ENCODE assay signal across 8 cellular contexts in the genomic region with DNA sequence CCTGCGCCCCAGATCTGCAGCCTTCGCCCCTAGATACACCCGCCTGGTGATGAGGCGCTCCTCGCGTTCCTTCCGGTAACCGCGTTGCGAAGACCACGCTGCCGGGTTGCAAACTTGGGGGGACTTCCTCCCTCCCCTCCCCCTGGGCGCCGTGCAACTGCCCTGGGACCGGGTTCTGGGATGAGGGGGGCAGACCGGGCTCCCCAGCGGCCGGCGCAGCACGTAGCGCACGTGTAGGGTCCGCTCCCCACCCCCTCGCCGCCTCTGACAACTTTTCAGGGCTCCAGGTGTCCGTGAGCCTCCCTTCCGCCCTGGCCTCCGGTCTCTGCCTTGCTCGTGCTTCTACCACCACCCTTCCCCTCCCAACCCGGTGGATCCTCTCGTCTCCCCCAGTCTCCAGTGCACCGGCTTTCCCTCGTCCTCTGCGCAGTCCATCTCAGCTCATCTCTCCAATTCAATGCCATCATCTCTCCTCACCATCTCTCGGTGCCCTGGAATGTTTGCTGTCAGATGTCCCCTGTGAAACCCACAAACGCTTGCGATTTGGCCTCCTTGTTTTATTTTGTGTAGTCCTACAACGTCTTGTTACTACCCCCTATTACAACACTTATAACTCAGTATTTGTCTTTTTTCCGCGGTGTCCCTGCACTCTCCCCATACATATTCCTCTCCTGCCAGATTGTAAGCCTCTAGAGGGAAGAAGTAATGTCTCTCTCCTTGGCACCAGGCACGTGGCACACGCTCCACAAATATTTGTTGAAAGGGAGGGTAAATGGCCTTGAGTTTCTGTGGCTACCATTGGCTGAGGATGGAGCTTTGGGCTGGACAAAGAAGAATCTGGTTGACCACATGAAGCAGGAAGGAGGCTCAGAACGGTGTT. TPM values are rescaled to one million over a fixed set of nuclear protein-coding genes. Genes with fewer than 3 reads are reported as not detected.
DNase-seq lines count a peak whose midpoint lies in the region; ATAC-seq and TF ChIP-seq lines count a peak whose summit lies in the region.

No MANE protein-coding gene starts in this region.

- in situ Hi-C loops in G401 (cut with HindIII; ENCODE audit: low sequenced_read_pairs) = no loop called here

- H3K4me1 ChIP-seq in colonic mucosa (peaks cover 13% of the 10 kb centered on the region), thoracic aorta (ENCODE audit: control insufficient read depth in 1 of 2, low read depth in 2 of 2) (peaks cover 5 to 26% of the 10 kb centered on the region in 2 donors)

- ATAC-seq in thoracic aorta (ENCODE audit: insufficient number of reproducible peaks, low FRiP score, low read depth) = no peak

- no peak for TF ChIP-seq CTCF in colonic mucosa (IDR thresholded peaks at IDR 0.05)
- no peak for TF ChIP-seq CTCF in lower leg skin (IDR thresholded peaks at IDR 0.05)
- no peak for TF ChIP-seq CTCF in thoracic aorta (IDR thresholded peaks at IDR 0.05)

- 5 to 7% methylated on average over 43 of the region's 43 CpGs for WGBS in lower leg skin, 2 donors

- intact Hi-C loops in colonic mucosa (cut with DNase I) (no loop called here), lower leg skin (cut with DNase I; ENCODE audit: low total_unique reads) (no loop called here)

- H3K9me3 ChIP-seq in SK-N-MC (ENCODE audit: low read depth, low read length) (no peaks in the 10 kb centered on the region), colonic mucosa (no peaks in the 10 kb centered on the region), thoracic aorta (no peaks in the 10 kb centered on the region)

- TF ChIP-seq POLR2A in lower leg skin (IDR thresholded peaks at IDR 0.05) = no peak

- H3K27me3 ChIP-seq in H7 (ENCODE audit: control insufficient read depth, insufficient read depth, low read length) = peaks cover 20% of the 10 kb centered on the region
- no peaks in the 10 kb centered on the region for H3K27me3 ChIP-seq in colonic mucosa
- no peaks in the 10 kb centered on the region for H3K27me3 ChIP-seq in thoracic aorta (replicated peaks; ENCODE audit: insufficient read depth)

- H3K9ac ChIP-seq in SK-N-MC (ENCODE audit: insufficient read length) (peak overlapping the region; percentile 68), colonic mucosa (ENCODE audit: low read depth in 2 of 2, low read length in 2 of 2) (peak overlapping the region; percentile 80 to 87)

- DNase-seq in G401 (ENCODE audit: low spot score) (peak; percentile 24), H7 (peak; percentile 75), SK-N-MC (ENCODE audit: low read depth, low spot score) (no peak), colonic mucosa (peak; percentile 58), lower leg skin (ENCODE audit: low spot score in 2 of 2) (no peak), thoracic aorta (ENCODE audit: low spot score) (no peak), cerebellar nuclear complex (lab: John Stamatoyannopoulos, UW) (no peak), 8988T (no peak)

- H3K36me3 ChIP-seq in H7 (replicated peaks; ENCODE audit: control insufficient read depth, insufficient read depth, low read length) = no peaks in the 10 kb centered on the region
- no peaks in the 10 kb centered on the region for H3K36me3 ChIP-seq in SK-N-MC (ENCODE audit: insufficient read depth, low read length)
- H3K36me3 ChIP-seq in colonic mucosa = no peaks in the 10 kb centered on the region
- no peaks in the 10 kb centered on the region for H3K36me3 ChIP-seq in thoracic aorta

- H3K4me3 ChIP-seq in H7 (ENCODE audit: insufficient read depth, low read depth, low read length) (peak overlapping the region; percentile 66), SK-N-MC (peak overlapping the region; percentile 87), colonic mucosa (peak overlapping the region; percentile 67), lower leg skin (ENCODE audit: low read depth, poor library complexity, severe bottlenecking) (peak overlapping the region; percentile 62), thoracic aorta (peak overlapping the region; percentile 90)

- no peak overlapping the region for H3K27ac ChIP-seq in SK-N-MC
- H3K27ac ChIP-seq in colonic mucosa = peak overlapping the region; percentile 81
- no peak overlapping the region for H3K27ac ChIP-seq in thoracic aorta

RNA-seq across cellular contexts. Expression of a gene that starts 0.8 kb away (rescaled TPM):
- total RNA-seq in G401 (2014; rRNA removed; shearing (Covaris generic)) = not detected in 2 replicates
- total RNA-seq in H7 (2014; rRNA removed; shearing (Covaris generic)) = 3.4 and 7.4 TPM in 2 replicates
- total RNA-seq in colonic mucosa = 1 to 10 TPM in 1 of 2 donors, under 1 TPM in 1; 0.74 to 2.1 TPM
- 1 to 10 TPM; 3.4 to 5.1 (median 4.3) TPM for total RNA-seq in lower leg skin
- not detected for total RNA-seq in thoracic aorta

RNA-seq across cellular contexts. Expression of a gene that starts 3.3 kb away (rescaled TPM):
- total RNA-seq in G401 (2014; rRNA removed; shearing (Covaris generic)) = 22.2 and 31.1 TPM in 2 replicates
- total RNA-seq in H7 (2014; rRNA removed; shearing (Covaris generic)) = 126 and 167 TPM in 2 replicates
- total RNA-seq in colonic mucosa (10 to 100 TPM; 70.1 to 93.4 TPM), lower leg skin (100 to 1,000 TPM in 2 of 4 donors, 10 to 100 TPM in 2; 74.2 to 113 (median 89.2) TPM), thoracic aorta (10 to 100 TPM; 32.0 to 42.0 TPM)

Comparison
In these comparisons a context has a peak if more than half of its experiments do, and no peak if none do; other contexts are left out.
1. DNase-seq: peak in G401 (single experiment), H7 (single experiment) and colonic mucosa (single experiment); none in SK-N-MC (single experiment), lower leg skin (0 of 2), thoracic aorta (single experiment), cerebellar nuclear complex (0 of 2) and 8988T (single experiment).
2. Peak in every context shown above with its lines, with median percentiles within 50 percentile points of each other: H3K4me3 ChIP-seq.